ENCODE assay signal across 1 cellular context in the genomic region with DNA sequence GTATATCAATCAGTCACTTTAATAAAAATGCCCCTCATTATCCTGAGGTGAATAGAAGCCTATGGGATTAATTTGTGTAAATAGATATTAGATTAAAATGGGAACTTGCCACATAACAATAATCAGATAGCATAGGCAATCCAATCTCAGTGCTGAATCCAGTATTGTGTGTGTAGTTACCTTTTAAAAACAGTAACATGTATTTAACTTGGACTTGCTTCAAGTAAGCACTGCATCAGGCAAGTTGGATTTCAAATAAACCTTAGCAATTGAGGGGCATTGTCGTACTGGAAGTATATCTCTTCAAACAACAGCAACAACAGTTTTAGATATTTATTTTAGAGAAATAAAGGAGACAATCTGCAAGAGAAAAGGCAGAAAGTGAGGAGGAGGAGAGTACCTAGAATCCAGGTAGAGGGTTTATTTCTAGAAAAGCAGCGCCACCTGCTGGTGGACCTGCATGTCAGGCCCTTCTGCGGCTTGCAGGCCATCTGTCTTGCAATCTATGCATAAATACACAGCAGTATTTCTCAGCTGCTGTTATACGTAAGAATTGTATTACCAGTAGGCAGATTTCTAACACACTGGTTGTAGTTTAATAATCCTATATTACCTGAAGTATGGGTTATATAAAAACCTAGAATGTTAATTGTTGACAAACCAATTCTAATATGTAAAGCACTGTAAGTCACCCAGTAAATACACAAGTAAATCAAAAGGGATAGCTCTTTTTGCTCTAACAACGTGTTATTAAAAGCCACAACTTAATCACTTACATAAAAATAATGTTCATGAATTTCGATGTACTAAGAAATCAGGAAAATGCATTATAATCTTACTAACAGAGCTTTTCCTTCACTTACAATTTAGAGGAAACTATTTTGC.
TF ChIP-seq lines count a peak whose summit lies in the region.

No MANE protein-coding gene starts in this region.

TF ChIP-seq in K562, 482 proteins besides CTCF, POLR2A, EP300 and RAD21 (continued from another document):
- TF ChIP-seq REST (CRISPR knock-in tag; IDR thresholded peaks at IDR 0.05; ENCODE audit: low read depth) = no peak
- TF ChIP-seq ZNF175 (CRISPR knock-in tag; IDR thresholded peaks at IDR 0.05; ENCODE audit: low read depth) = no peak
- no peak for TF ChIP-seq CHD4 (IDR thresholded peaks at IDR 0.05; ENCODE audit: insufficient read depth, insufficient replicate concordance, low read depth, low read length, poor library complexity, severe bottlenecking)
- 0 out of 2 replicates have a peak, but pooled peaks have one; percentile 39 for TF ChIP-seq RB1 (IDR thresholded peaks at IDR 0.05; ENCODE audit: low read depth)
